8 cellular contexts compared by ENCODE assay signal in genomic region chrX:13688772-13689518, GRCh38. TPM values are rescaled to one million over a fixed set of nuclear protein-coding genes. Genes with fewer than 3 reads are reported as not detected.
A peak's percentile ranks its signal among the peaks of the same experiment; 100 is the strongest.
DNase-seq lines count a peak whose midpoint lies in the region; ATAC-seq, FAIRE-seq and TF ChIP-seq lines count a peak whose summit lies in the region.

A gene with protein sequence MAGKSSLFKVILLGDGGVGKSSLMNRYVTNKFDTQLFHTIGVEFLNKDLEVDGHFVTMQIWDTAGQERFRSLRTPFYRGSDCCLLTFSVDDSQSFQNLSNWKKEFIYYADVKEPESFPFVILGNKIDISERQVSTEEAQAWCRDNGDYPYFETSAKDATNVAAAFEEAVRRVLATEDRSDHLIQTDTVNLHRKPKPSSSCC (plus strand): TSS chrX:13689128. CDS start chrX:13708747, 19,619 bp downstream.

- H3K4me3 ChIP-seq in OCI-LY1 (ENCODE audit: low read depth, low read length, poor library complexity, severe bottlenecking): peak within 1 kb of the TSS; percentile 95
- H3K4me3 ChIP-seq in epithelial cell of esophagus (ENCODE audit: low read length): peak within 1 kb of the TSS; percentile 83

- H3K9me2 ChIP-seq in OCI-LY1 (ENCODE audit: low read depth, low read length): no peaks in the 10 kb centered on the region

- H3F3A ChIP-seq in OCI-LY1 (ENCODE audit: insufficient read depth, low read length): no peaks in the 10 kb centered on the region

- ATAC-seq in GM19468 (IDR thresholded peaks at IDR 0.05; ENCODE audit: extremely low read depth, unreplicated experiment): peak; percentile 44

- peak within 1 kb of the TSS; percentile 93 for H3K9ac ChIP-seq in OCI-LY1 (ENCODE audit: low read length)

- H2AFZ ChIP-seq in OCI-LY1 (ENCODE audit: low read length): 0 out of 2 replicates have a peak within 1 kb of the TSS, but pooled peaks have one; percentile 62

- TF ChIP-seq CTCF in OCI-LY1 (IDR thresholded peaks at IDR 0.05; ENCODE audit: low read length) (no peak), epithelial cell of esophagus (IDR thresholded peaks at IDR 0.05; ENCODE audit: insufficient read depth, low read depth, low read length, missing control alignments) (no peak)

- peak within 1 kb of the TSS; percentile 79 for H3K27ac ChIP-seq in OCI-LY1 (ENCODE audit: low read depth, low read length, poor library complexity, severe bottlenecking)

- DNase-seq in CMK (ENCODE audit: low read depth) (peak; percentile 34), HTR-8/SVneo (ENCODE audit: insufficient read length, low spot score) (peak; percentile 87), activated T-cell treated with anti-CD3 and anti-CD28 coated beads for 24 hours (ENCODE audit: low read depth) (peak; percentile 72), epithelial cell of esophagus (ENCODE audit: low read depth) (peak; percentile 77), mucosa of gallbladder (ENCODE audit: low spot score) (peak; percentile 82)
- DNase-seq in stimulated activated CD8-positive, alpha-beta memory T cell treated with anti-CD3 and anti-CD28 coated beads, Interleukin-4, amount 100 ng/mL, for 4 hours (ENCODE audit: low read depth in 2 of 2, low spot score in 1 of 2): peak; percentile 49 to 68

- H3K79me2 ChIP-seq in OCI-LY1 (ENCODE audit: insufficient read depth, low read length): peaks cover 38% of the 10 kb centered on the region

- H3K4me1 ChIP-seq in OCI-LY1 (ENCODE audit: insufficient read depth, low read length, severe bottlenecking): peaks cover 50% of the 10 kb centered on the region

- FAIRE-seq in HTR-8/SVneo (lab: Jason Lieb, UNC): peak; percentile 86

- H4K20me1 ChIP-seq in OCI-LY1 (ENCODE audit: insufficient read depth, low read length): no peaks in the 10 kb centered on the region

- H3K4me2 ChIP-seq in OCI-LY1 (ENCODE audit: low read length): peak within 1 kb of the TSS; percentile 71

- H3K36me3 ChIP-seq in OCI-LY1 (ENCODE audit: insufficient read depth, low read length): no peaks in the 10 kb centered on the region

- H3K9me3 ChIP-seq in OCI-LY1 (ENCODE audit: low read length): no peaks in the 10 kb centered on the region

- H3K27me3 ChIP-seq in OCI-LY1 (ENCODE audit: insufficient read depth, low read length): no peaks in the 10 kb centered on the region

RNA-seq across cellular contexts. Expression of the gene that starts here (rescaled TPM):
- 32.2 TPM for total RNA-seq in mucosa of gallbladder

Comparison
In these comparisons a context has a peak if more than half of its experiments do, and no peak if none do; other contexts are left out.
1. Peak in every context shown above with its lines: DNase-seq, ATAC-seq, H3K4me3 ChIP-seq and H3K27ac ChIP-seq.
2. DNase-seq: peak in every context shown above with its lines; median percentile 87 in HTR-8/SVneo; 82 in mucosa of gallbladder; 77 in epithelial cell of esophagus; 72 in activated T-cell treated with anti-CD3 and anti-CD28 coated beads for 24 hours; 58 in stimulated activated CD8-positive, alpha-beta memory T cell treated with anti-CD3 and anti-CD28 coated beads, Interleukin-4, amount 100 ng/mL, for 4 hours; 34 in CMK.